ENCODE assay signal across 1 cellular context in genomic region chr5:157866536-157866935, GRCh38.
TF ChIP-seq lines count a peak whose summit lies in the region.

No MANE protein-coding gene starts in this region.

TF ChIP-seq in IMR-90, 13 proteins besides CTCF, POLR2A, EP300 and RAD21 (continued from another document):
- TF ChIP-seq ELK1 (IDR thresholded peaks at IDR 0.05; ENCODE audit: borderline replicate concordance, low read depth, low read length) (no peak), RCOR1 (IDR thresholded peaks at IDR 0.05; ENCODE audit: insufficient replicate concordance, low read length) (no peak), FOS (IDR thresholded peaks at IDR 0.05; ENCODE audit: low read depth, low read length) (no peak), MAZ (IDR thresholded peaks at IDR 0.05; ENCODE audit: borderline replicate concordance, low read depth, low read length) (no peak)
